Comparison of ENCODE assay signal across 27 cellular contexts in the genomic region with DNA sequence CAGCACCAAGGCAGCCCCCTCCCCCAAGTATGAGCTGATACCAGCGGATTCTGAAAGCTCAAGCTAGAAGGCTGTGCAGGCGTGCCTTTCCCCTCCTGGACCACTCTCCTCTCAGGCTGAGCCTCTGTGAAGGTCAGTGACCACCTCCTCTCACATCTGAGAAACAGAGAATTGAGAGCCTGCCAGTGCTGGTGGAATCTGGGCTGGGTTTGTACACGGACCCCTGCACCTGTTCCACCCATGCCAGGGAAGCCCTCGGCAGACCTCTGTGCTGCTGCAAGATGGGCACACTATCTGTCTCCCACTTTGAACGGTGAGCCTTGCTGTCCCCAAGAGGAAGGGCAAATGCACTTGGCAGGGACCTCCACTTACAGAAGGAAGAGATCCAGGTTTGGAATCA.
"Had no signal": no experiment of that assay in that cellular context is flagged by ENCODE, and none has a peak within 500 bp of the region (broad histone marks: within the 10 kb centered on the region; RNA-seq: fewer than 3 reads in every experiment).

No MANE protein-coding gene starts in this region.

- H3K4me3 ChIP-seq: left lung, lower lobe of right lung, psoas muscle, right lobe of liver, smooth muscle cell, tibial nerve, upper lobe of left lung, vagina had no signal

- H3K4me1 ChIP-seq: left lung, lower lobe of right lung, parathyroid adenoma, psoas muscle, right lobe of liver, tibial nerve, upper lobe of left lung, vagina had no signal

- H3K9me3 ChIP-seq: left lung, lower lobe of right lung, neutrophil, psoas muscle, right lobe of liver, upper lobe of left lung, vagina had no signal

- H3K4me3 Mint-ChIP-seq: naive thymus-derived CD8-positive, alpha-beta T cell; nephron; neural crest cell; stimulated activated memory B cell treated with anti-CD40 and anti-IgM and Interleukin-4, amounts not matched to agents 10 μg/mL and 1 μg/mL and 100 μg/mL, for 72 hours; stimulated activated naive CD8-positive, alpha-beta T cell treated with anti-CD3 and anti-CD28 coated beads, Interleukin-15, amount 100 ng/mL, for 72 hours had no signal

- H3K27ac Mint-ChIP-seq: naive thymus-derived CD8-positive, alpha-beta T cell; nephron; stimulated activated memory B cell treated with anti-CD40 and anti-IgM and Interleukin-4, amounts not matched to agents 10 μg/mL and 1 μg/mL and 100 μg/mL, for 72 hours; stimulated activated naive CD8-positive, alpha-beta T cell treated with anti-CD3 and anti-CD28 coated beads, Interleukin-15, amount 100 ng/mL, for 72 hours had no signal

- H3K27me3 Mint-ChIP-seq: stimulated activated naive CD8-positive, alpha-beta T cell treated with anti-CD3 and anti-CD28 coated beads, Interleukin-15, amount 100 ng/mL, for 72 hours had no signal

- H3K4me1 Mint-ChIP-seq: nephron; neural crest cell; stimulated activated memory B cell treated with anti-CD40 and anti-IgM and Interleukin-4, amounts not matched to agents 10 μg/mL and 1 μg/mL and 100 μg/mL, for 72 hours; stimulated activated naive CD8-positive, alpha-beta T cell treated with anti-CD3 and anti-CD28 coated beads, Interleukin-15, amount 100 ng/mL, for 72 hours had no signal

- DNase-seq: hippocampal formation; kidney; left colon; left lung; lower lobe of right lung; mammary epithelial cell; mesenchymal stem cell; occipital lobe; psoas muscle; stimulated activated CD4-positive, alpha-beta T cell treated with anti-CD3 and anti-CD28 coated beads, Interleukin-1b, Interleukin-23, amount 100 ng/mL, for 48 hours; stimulated activated CD4-positive, alpha-beta T cell treated with anti-CD3 and anti-CD28 coated beads, Interleukin-2, amount 100 ng/mL, for 48 hours; stimulated activated CD4-positive, alpha-beta T cell treated with anti-CD3 and anti-CD28 coated beads, Interleukin-4, amount 100 ng/mL, for 4 hours; stimulated activated CD8-positive, alpha-beta memory T cell treated with anti-CD3 and anti-CD28 coated beads, Interleukin-4, amount 100 ng/mL, for 48 hours; stimulated activated naive CD4-positive, alpha-beta T cell treated with Interleukin-2 at 50 U/mL for 16 hours; stimulated activated naive CD8-positive, alpha-beta T cell treated with anti-CD3 and anti-CD28 coated beads, Interleukin-15, amount 100 ng/mL, for 72 hours; substantia nigra; upper lobe of left lung had no signal

- H3K36me3 Mint-ChIP-seq: stimulated activated memory B cell treated with anti-CD40 and anti-IgM and Interleukin-4, amounts not matched to agents 10 μg/mL and 1 μg/mL and 100 μg/mL, for 72 hours had no signal

- H3K27ac ChIP-seq: left lung, lower lobe of right lung, neutrophil, parathyroid adenoma, psoas muscle, right lobe of liver, tibial nerve, upper lobe of left lung, vagina had no signal

- ATAC-seq: left colon; left lung; lower lobe of right lung; naive thymus-derived CD8-positive, alpha-beta T cell; psoas muscle; right lobe of liver; stimulated activated memory B cell treated with anti-CD40 and anti-IgM and Interleukin-4, amounts not matched to agents 10 μg/mL and 1 μg/mL and 100 μg/mL, for 72 hours; stimulated activated naive CD8-positive, alpha-beta T cell treated with anti-CD3 and anti-CD28 coated beads, Interleukin-15, amount 100 ng/mL, for 72 hours had no signal

- H3K9ac ChIP-seq: parathyroid adenoma had no signal

- H3K27me3 ChIP-seq: neutrophil, right lobe of liver, upper lobe of left lung, vagina had no signal

- H3K36me3 ChIP-seq: left lung, lower lobe of right lung, neutrophil, right lobe of liver, tibial nerve, upper lobe of left lung, vagina had no signal
